Comparison of ENCODE assay signal across 2 cellular contexts in the genomic region with DNA sequence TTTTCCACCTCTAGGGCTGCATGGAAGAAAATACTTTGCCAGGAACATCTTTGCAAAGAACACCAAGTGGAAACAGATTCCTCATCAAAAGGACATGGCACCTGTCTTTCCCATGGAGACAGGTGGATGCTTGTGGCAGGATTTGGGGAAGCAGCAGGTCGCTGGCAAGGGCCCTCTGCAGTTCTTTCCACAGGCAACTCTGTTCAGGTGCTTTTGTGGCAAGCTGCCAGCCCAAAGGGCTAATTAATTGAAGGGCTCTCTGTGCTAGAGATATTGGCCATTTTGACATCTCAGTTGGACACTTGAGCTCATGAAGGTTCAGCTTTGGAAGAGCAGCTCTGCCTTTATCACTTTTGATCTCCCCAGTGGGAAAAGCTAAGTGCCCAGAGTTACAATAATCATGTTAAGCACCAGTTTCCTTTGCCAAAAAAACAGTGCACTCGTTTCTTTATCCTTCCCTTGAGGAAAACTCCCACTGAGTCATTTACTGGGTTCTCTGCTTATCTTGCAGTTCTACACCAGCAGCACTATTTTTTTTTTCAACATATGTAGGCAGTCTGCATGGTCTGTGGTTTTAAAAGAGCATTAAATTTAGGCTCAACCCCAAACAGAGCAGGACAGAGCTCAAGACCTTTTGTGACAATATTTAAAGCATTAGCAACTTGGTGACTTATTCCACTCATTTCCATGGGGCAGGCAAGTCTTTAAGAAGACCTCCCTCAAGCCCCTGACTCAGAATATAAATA.
TF ChIP-seq lines count a peak whose summit lies in the region.

No MANE protein-coding gene starts in this region.

TF ChIP-seq in HEK293, 187 proteins besides CTCF, POLR2A, EP300 and RAD21 (continued from another document and continues in another):
- TF ChIP-seq, protein P1, sequence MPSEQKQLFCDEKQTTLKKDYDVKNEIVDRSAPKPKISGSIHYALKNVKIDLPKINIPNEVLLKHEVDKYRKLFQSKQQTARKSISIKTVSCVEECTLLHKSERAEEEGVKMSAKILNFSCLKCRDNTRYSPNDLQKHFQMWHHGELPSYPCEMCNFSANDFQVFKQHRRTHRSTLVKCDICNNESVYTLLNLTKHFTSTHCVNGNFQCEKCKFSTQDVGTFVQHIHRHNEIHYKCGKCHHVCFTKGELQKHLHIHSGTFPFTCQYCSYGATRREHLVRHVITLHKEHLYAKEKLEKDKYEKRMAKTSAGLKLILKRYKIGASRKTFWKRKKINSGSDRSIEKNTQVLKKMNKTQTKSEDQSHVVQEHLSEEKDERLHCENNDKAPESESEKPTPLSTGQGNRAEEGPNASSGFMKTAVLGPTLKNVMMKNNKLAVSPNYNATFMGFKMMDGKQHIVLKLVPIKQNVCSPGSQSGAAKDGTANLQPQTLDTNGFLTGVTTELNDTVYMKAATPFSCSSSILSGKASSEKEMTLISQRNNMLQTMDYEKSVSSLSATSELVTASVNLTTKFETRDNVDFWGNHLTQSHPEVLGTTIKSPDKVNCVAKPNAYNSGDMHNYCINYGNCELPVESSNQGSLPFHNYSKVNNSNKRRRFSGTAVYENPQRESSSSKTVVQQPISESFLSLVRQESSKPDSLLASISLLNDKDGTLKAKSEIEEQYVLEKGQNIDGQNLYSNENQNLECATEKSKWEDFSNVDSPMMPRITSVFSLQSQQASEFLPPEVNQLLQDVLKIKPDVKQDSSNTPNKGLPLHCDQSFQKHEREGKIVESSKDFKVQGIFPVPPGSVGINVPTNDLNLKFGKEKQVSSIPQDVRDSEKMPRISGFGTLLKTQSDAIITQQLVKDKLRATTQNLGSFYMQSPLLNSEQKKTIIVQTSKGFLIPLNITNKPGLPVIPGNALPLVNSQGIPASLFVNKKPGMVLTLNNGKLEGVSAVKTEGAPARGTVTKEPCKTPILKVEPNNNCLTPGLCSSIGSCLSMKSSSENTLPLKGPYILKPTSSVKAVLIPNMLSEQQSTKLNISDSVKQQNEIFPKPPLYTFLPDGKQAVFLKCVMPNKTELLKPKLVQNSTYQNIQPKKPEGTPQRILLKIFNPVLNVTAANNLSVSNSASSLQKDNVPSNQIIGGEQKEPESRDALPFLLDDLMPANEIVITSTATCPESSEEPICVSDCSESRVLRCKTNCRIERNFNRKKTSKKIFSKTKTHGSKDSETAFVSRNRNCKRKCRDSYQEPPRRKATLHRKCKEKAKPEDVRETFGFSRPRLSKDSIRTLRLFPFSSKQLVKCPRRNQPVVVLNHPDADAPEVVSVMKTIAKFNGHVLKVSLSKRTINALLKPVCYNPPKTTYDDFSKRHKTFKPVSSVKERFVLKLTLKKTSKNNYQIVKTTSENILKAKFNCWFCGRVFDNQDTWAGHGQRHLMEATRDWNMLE (tag by site-specific recombination; conservative IDR thresholded peaks at IDR 0.05; ENCODE audit: low read depth): no peak; the same call in 1 of the 2 replicates
- TF ChIP-seq BCL11A (tag by site-specific recombination; IDR thresholded peaks at IDR 0.05; ENCODE audit: low read depth): no peak
- peak; percentile 64; the same call in 1 of the 2 replicates for TF ChIP-seq ZBTB1 (tag by site-specific recombination; IDR thresholded peaks at IDR 0.05)
- no peak for TF ChIP-seq ZSCAN16 (tag by site-specific recombination; IDR thresholded peaks at IDR 0.05)
- TF ChIP-seq ZNF76 (tag by site-specific recombination; IDR thresholded peaks at IDR 0.05; ENCODE audit: borderline replicate concordance, low read depth): 0 out of 2 replicates have a peak, but pooled peaks have one; percentile 30
- peak; percentile 88; the same call in 1 of the 2 replicates for TF ChIP-seq GLI2 (tag by site-specific recombination; IDR thresholded peaks at IDR 0.05; ENCODE audit: borderline replicate concordance, low read depth)
- TF ChIP-seq ZNF654 (tag by site-specific recombination; IDR thresholded peaks at IDR 0.05; ENCODE audit: low read depth): no peak
- TF ChIP-seq ZNF701 (tag by site-specific recombination; IDR thresholded peaks at IDR 0.05): no peak
- no peak for TF ChIP-seq MYNN (tag by site-specific recombination; IDR thresholded peaks at IDR 0.05; ENCODE audit: borderline replicate concordance)
- peak; percentile 72 for TF ChIP-seq ZNF2 (tag by site-specific recombination; IDR thresholded peaks at IDR 0.05)
- no peak for TF ChIP-seq ZNF624 (tag by site-specific recombination; IDR thresholded peaks at IDR 0.05)
- TF ChIP-seq ZNF837 (tag by site-specific recombination; IDR thresholded peaks at IDR 0.05): no peak
- no peak for TF ChIP-seq SALL2 (tag by site-specific recombination; IDR thresholded peaks at IDR 0.05; ENCODE audit: borderline replicate concordance)
- no peak for TF ChIP-seq ZNF560 (tag by site-specific recombination; IDR thresholded peaks at IDR 0.05; ENCODE audit: borderline replicate concordance)
- TF ChIP-seq ZNF324 (tag by site-specific recombination; IDR thresholded peaks at IDR 0.05): peak; percentile 57; the same call in 1 of the 2 replicates
- no peak for TF ChIP-seq ZNF792 (tag by site-specific recombination; IDR thresholded peaks at IDR 0.05)
- TF ChIP-seq SP7 (tag by site-specific recombination; IDR thresholded peaks at IDR 0.05): peak; percentile 97
- no peak for TF ChIP-seq ZBTB7A (tag by site-specific recombination; IDR thresholded peaks at IDR 0.05; ENCODE audit: low read depth)
- no peak for TF ChIP-seq HOXA7 (CRISPR knock-in tag; IDR thresholded peaks at IDR 0.05; ENCODE audit: borderline replicate concordance)
- TF ChIP-seq, protein P2, sequence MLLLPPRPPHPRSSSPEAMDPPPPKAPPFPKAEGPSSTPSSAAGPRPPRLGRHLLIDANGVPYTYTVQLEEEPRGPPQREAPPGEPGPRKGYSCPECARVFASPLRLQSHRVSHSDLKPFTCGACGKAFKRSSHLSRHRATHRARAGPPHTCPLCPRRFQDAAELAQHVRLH (tag by site-specific recombination; IDR thresholded peaks at IDR 0.05): peak; percentile 93
- TF ChIP-seq GFI1B (tag by site-specific recombination; IDR thresholded peaks at IDR 0.05): peak; percentile 85
- TF ChIP-seq, protein P3, sequence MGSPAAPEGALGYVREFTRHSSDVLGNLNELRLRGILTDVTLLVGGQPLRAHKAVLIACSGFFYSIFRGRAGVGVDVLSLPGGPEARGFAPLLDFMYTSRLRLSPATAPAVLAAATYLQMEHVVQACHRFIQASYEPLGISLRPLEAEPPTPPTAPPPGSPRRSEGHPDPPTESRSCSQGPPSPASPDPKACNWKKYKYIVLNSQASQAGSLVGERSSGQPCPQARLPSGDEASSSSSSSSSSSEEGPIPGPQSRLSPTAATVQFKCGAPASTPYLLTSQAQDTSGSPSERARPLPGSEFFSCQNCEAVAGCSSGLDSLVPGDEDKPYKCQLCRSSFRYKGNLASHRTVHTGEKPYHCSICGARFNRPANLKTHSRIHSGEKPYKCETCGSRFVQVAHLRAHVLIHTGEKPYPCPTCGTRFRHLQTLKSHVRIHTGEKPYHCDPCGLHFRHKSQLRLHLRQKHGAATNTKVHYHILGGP (tag by site-specific recombination; IDR thresholded peaks at IDR 0.05): peak; percentile 48; the same call in 1 of the 2 replicates
- TF ChIP-seq ZNF658 (tag by site-specific recombination; IDR thresholded peaks at IDR 0.05): no peak
- peak; percentile 58; the same call in 1 of the 2 replicates for TF ChIP-seq ZNF501 (tag by site-specific recombination; IDR thresholded peaks at IDR 0.05)

TF ChIP-seq in HepG2, 621 proteins besides CTCF, POLR2A, EP300 and RAD21 (continued from another document):
- TF ChIP-seq, protein P4, sequence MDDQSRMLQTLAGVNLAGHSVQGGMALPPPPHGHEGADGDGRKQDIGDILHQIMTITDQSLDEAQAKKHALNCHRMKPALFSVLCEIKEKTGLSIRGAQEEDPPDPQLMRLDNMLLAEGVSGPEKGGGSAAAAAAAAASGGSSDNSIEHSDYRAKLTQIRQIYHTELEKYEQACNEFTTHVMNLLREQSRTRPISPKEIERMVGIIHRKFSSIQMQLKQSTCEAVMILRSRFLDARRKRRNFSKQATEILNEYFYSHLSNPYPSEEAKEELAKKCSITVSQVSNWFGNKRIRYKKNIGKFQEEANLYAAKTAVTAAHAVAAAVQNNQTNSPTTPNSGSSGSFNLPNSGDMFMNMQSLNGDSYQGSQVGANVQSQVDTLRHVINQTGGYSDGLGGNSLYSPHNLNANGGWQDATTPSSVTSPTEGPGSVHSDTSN (CRISPR knock-in tag; IDR thresholded peaks at IDR 0.05; ENCODE audit: borderline replicate concordance): no peak
- no peak for TF ChIP-seq NFE2L2 (IDR thresholded peaks at IDR 0.05; ENCODE audit: low read length)
- no peak for TF ChIP-seq TCF12 (IDR thresholded peaks at IDR 0.05)
- no peak for TF ChIP-seq TCF12 (CRISPR knock-in tag; IDR thresholded peaks at IDR 0.05)
- TF ChIP-seq, protein P5, sequence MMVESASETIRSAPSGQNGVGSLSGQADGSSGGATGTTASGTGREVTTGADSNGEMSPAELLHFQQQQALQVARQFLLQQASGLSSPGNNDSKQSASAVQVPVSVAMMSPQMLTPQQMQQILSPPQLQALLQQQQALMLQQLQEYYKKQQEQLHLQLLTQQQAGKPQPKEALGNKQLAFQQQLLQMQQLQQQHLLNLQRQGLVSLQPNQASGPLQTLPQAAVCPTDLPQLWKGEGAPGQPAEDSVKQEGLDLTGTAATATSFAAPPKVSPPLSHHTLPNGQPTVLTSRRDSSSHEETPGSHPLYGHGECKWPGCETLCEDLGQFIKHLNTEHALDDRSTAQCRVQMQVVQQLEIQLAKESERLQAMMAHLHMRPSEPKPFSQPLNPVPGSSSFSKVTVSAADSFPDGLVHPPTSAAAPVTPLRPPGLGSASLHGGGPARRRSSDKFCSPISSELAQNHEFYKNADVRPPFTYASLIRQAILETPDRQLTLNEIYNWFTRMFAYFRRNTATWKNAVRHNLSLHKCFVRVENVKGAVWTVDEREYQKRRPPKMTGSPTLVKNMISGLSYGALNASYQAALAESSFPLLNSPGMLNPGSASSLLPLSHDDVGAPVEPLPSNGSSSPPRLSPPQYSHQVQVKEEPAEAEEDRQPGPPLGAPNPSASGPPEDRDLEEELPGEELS (CRISPR knock-in tag; IDR thresholded peaks at IDR 0.05): no peak
- no peak for TF ChIP-seq MBD4 (IDR thresholded peaks at IDR 0.05; ENCODE audit: borderline replicate concordance, low read length)
- no peak for TF ChIP-seq ZNF432 (CRISPR knock-in tag; IDR thresholded peaks at IDR 0.05; ENCODE audit: borderline replicate concordance)
- no peak for TF ChIP-seq ZNF598 (CRISPR knock-in tag; IDR thresholded peaks at IDR 0.05; ENCODE audit: borderline replicate concordance)
- no peak for TF ChIP-seq FOXO4 (CRISPR knock-in tag; conservative IDR thresholded peaks at IDR 0.05)
- TF ChIP-seq ZNF33A (CRISPR knock-in tag; IDR thresholded peaks at IDR 0.05; ENCODE audit: borderline replicate concordance): no peak
- TF ChIP-seq, protein P6, sequence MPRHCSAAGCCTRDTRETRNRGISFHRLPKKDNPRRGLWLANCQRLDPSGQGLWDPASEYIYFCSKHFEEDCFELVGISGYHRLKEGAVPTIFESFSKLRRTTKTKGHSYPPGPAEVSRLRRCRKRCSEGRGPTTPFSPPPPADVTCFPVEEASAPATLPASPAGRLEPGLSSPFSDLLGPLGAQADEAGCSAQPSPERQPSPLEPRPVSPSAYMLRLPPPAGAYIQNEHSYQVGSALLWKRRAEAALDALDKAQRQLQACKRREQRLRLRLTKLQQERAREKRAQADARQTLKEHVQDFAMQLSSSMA (CRISPR knock-in tag; IDR thresholded peaks at IDR 0.05): no peak
